14 cellular contexts compared by ENCODE assay signal in genomic region chr4:74654230-74654681, GRCh38.
A peak's percentile ranks its signal among the peaks of the same experiment; 100 is the strongest.
DNase-seq lines count a peak whose midpoint lies in the region; ATAC-seq and TF ChIP-seq lines count a peak whose summit lies in the region.
"Had no signal": no experiment of that assay in that cellular context is flagged by ENCODE, and none has a peak within 500 bp of the region (broad histone marks: within the 10 kb centered on the region; RNA-seq: fewer than 3 reads in every experiment).

No MANE protein-coding gene starts in this region.

- no peak overlapping the region for H3K27ac Mint-ChIP-seq in activated CD8-positive, alpha-beta T cell treated with anti-CD3 and anti-CD28 coated beads for 36 hours
- H3K27ac Mint-ChIP-seq: activated naive CD8-positive, alpha-beta T cell; natural killer cell treated with Interleukin-12 subunit alpha and Interleukin-12 subunit beta and Interleukin-15 and Interleukin-18, amount 100 ng/mL, for 72 hours had no signal

- H3K4me1 ChIP-seq in PC-3 (ENCODE audit: insufficient read depth, low read length): peaks cover 55% of the 10 kb centered on the region
- peaks cover 17% of the 10 kb centered on the region for H3K4me1 ChIP-seq in foreskin keratinocyte
- H3K4me1 ChIP-seq: Peyer's patch had no signal

- peak overlapping the region; percentile 91 for H3K9ac ChIP-seq in PC-3 (ENCODE audit: low read length)
- H3K9ac ChIP-seq: KMS-11 had no signal

- H3K27me3 ChIP-seq in PC-3 (ENCODE audit: low read length) (no peaks in the 10 kb centered on the region), foreskin keratinocyte (no peaks in the 10 kb centered on the region), dorsolateral prefrontal cortex (peaks cover 0 to 6% (median 0%) of the 10 kb centered on the region in 45 donors)
- H3K27me3 ChIP-seq: Peyer's patch had no signal

- H3K4me3 Mint-ChIP-seq in activated CD8-positive, alpha-beta T cell treated with anti-CD3 and anti-CD28 coated beads for 36 hours: no peak overlapping the region
- H3K4me3 Mint-ChIP-seq: activated naive CD8-positive, alpha-beta T cell; natural killer cell treated with Interleukin-12 subunit alpha and Interleukin-12 subunit beta and Interleukin-15 and Interleukin-18, amount 100 ng/mL, for 72 hours had no signal

- H4K20me1 ChIP-seq in PC-3 (ENCODE audit: low read length): no peaks in the 10 kb centered on the region

- BruUV-seq in PC-3 (replicated peaks; lab: Mats Ljungman, UMichigan): no TSS peak

- peaks cover 1% of the 10 kb centered on the region for H3K27me3 Mint-ChIP-seq in activated CD8-positive, alpha-beta T cell treated with anti-CD3 and anti-CD28 coated beads for 36 hours
- H3K27me3 Mint-ChIP-seq: activated naive CD8-positive, alpha-beta T cell had no signal

- H3K79me2 ChIP-seq in PC-3 (ENCODE audit: low read length): peaks cover 16% of the 10 kb centered on the region

- TF ChIP-seq CTCF in PC-3 (conservative IDR thresholded peaks at IDR 0.05; ENCODE audit: low read depth, low read length): no peak
- no peak for TF ChIP-seq CTCF in foreskin keratinocyte (conservative IDR thresholded peaks at IDR 0.05)
- TF ChIP-seq CTCF in dorsolateral prefrontal cortex (IDR thresholded peaks at IDR 0.05 in 54 of 56, conservative IDR thresholded peaks at IDR 0.05 in 2 of 56; ENCODE audit: low read depth in 1 of 56, partially characterized antibody in 56 of 56): no peak
- TF ChIP-seq CTCF in activated CD8-positive, alpha-beta T cell treated with anti-CD3 and anti-CD28 coated beads for 36 hours (IDR thresholded peaks at IDR 0.05): no peak

- POLR2A ChIA-PET in PC-3 (lab: Charles Lee; ENCODE audit: unreplicated experiment): interaction anchor here (0.5 kb wide), 1 partner anchor 17 kb away, joined by 3 read pairs; no protein-coding TSS in a partner anchor
- POLR2A ChIA-PET in activated CD8-positive, alpha-beta T cell treated with anti-CD3 and anti-CD28 coated beads for 36 hours (lab: Charles Lee): no interaction called here

- intact Hi-C loops in PC-3 (cut with micrococcal nuclease): no loop called here
- intact Hi-C loops in dorsolateral prefrontal cortex (cut with DNase I): no loop called here
- intact Hi-C loops in activated CD8-positive, alpha-beta T cell treated with anti-CD3 and anti-CD28 coated beads for 36 hours (cut with micrococcal nuclease): no loop called here

- H3K36me3 Mint-ChIP-seq in activated CD8-positive, alpha-beta T cell treated with anti-CD3 and anti-CD28 coated beads for 36 hours (ENCODE audit: low read depth): no peaks in the 10 kb centered on the region
- H3K36me3 Mint-ChIP-seq: activated naive CD8-positive, alpha-beta T cell; natural killer cell treated with Interleukin-12 subunit alpha and Interleukin-12 subunit beta and Interleukin-15 and Interleukin-18, amount 100 ng/mL, for 72 hours had no signal

- DNase-seq in PC-3 (peak; percentile 92), foreskin keratinocyte (peak; percentile 95 to 97), pons (ENCODE audit: low spot score) (no peak), hepatic stellate cell (ENCODE audit: low spot score) (no peak), dorsolateral prefrontal cortex (no peak)
- DNase-seq in activated CD8-positive, alpha-beta T cell treated with anti-CD3 and anti-CD28 coated beads for 36 hours: no peak
- DNase-seq: H7, NCI-H2107 had no signal

- peak overlapping the region; percentile 29 for H3K4me3 ChIP-seq in PC-3 (ENCODE audit: low read length)
- H3K4me3 ChIP-seq in dorsolateral prefrontal cortex: no peak overlapping the region
- H3K4me3 ChIP-seq: Peyer's patch, skin epidermis had no signal

- H3K9me3 ChIP-seq in PC-3 (ENCODE audit: low read length): no peaks in the 10 kb centered on the region
- H3K9me3 ChIP-seq: Peyer's patch had no signal

- peaks cover 5% of the 10 kb centered on the region for H3F3A ChIP-seq in PC-3 (ENCODE audit: low read length, unreplicated experiment)

- peak overlapping the region; percentile 99 for H3K27ac ChIP-seq in PC-3 (ENCODE audit: low read length)
- H3K27ac ChIP-seq in foreskin keratinocyte: peak overlapping the region; percentile 84
- no peak overlapping the region for H3K27ac ChIP-seq in dorsolateral prefrontal cortex
- H3K27ac ChIP-seq: KMS-11, skin epidermis had no signal

- no peaks in the 10 kb centered on the region for H3K4me1 Mint-ChIP-seq in activated CD8-positive, alpha-beta T cell treated with anti-CD3 and anti-CD28 coated beads for 36 hours (ENCODE audit: low read depth)

- CTCF ChIA-PET in PC-3 (lab: Charles Lee): interaction anchor here (0.6 kb wide), 2 partner anchors 25 to 279 kb away, joined by 4 to 5 read pairs; no protein-coding TSS in a partner anchor
- CTCF ChIA-PET in activated CD8-positive, alpha-beta T cell treated with anti-CD3 and anti-CD28 coated beads for 36 hours (lab: Charles Lee): interaction anchor here (1.1 kb wide), 1 partner anchor 17 kb away, joined by 5 read pairs; no protein-coding TSS in a partner anchor

- no peaks in the 10 kb centered on the region for H3K36me3 ChIP-seq in PC-3 (ENCODE audit: low read depth, low read length)
- H3K36me3 ChIP-seq: Peyer's patch had no signal

- no peaks in the 10 kb centered on the region for H3K9me2 ChIP-seq in PC-3 (replicated peaks; ENCODE audit: low read length)

- H2AFZ ChIP-seq in PC-3 (ENCODE audit: low read length): no peak overlapping the region

- no peaks in the 10 kb centered on the region for H3K9me3 Mint-ChIP-seq in activated CD8-positive, alpha-beta T cell treated with anti-CD3 and anti-CD28 coated beads for 36 hours
- H3K9me3 Mint-ChIP-seq: natural killer cell treated with Interleukin-12 subunit alpha and Interleukin-12 subunit beta and Interleukin-15 and Interleukin-18, amount 100 ng/mL, for 72 hours had no signal

- ATAC-seq in HG03060 (IDR thresholded peaks at IDR 0.05; ENCODE audit: low read depth, unreplicated experiment) (peak; percentile 62), PC-3 (peak; percentile 83), foreskin keratinocyte (peak; percentile 98)
- no peak for ATAC-seq in activated CD8-positive, alpha-beta T cell treated with anti-CD3 and anti-CD28 coated beads for 36 hours
- ATAC-seq: natural killer cell treated with Interleukin-12 subunit alpha and Interleukin-12 subunit beta and Interleukin-15 and Interleukin-18, amount 100 ng/mL, for 72 hours had no signal

- peak overlapping the region; percentile 55 for H3K4me2 ChIP-seq in PC-3 (ENCODE audit: low read length)
- H3K4me2 ChIP-seq: KMS-11 had no signal

Comparison
In these comparisons a context has a peak if more than half of its experiments do, and no peak if none do; other contexts are left out.
1. DNase-seq: peak in PC-3 (single experiment) and foreskin keratinocyte (2 of 2); none in pons (single experiment), hepatic stellate cell (single experiment), dorsolateral prefrontal cortex (0 of 10) and activated CD8-positive, alpha-beta T cell treated with anti-CD3 and anti-CD28 coated beads for 36 hours (single experiment).
2. H3K27ac ChIP-seq: peak in PC-3 (single experiment) and foreskin keratinocyte (single experiment); none in dorsolateral prefrontal cortex (0 of 59).